Comparison of ENCODE assay signal across 1 cellular context in genomic region chr6:166333172-166333995, GRCh38.
TF ChIP-seq lines count a peak whose summit lies in the region.

No MANE protein-coding gene starts in this region.

TF ChIP-seq in GM23338, 12 proteins besides CTCF, POLR2A, EP300 and RAD21 (continued from another document):
- TF ChIP-seq NANOG (IDR thresholded peaks at IDR 0.05; ENCODE audit: borderline replicate concordance): no peak
- TF ChIP-seq EZH2phosphoT487 (IDR thresholded peaks at IDR 0.05; ENCODE audit: unreplicated experiment): no peak
- TF ChIP-seq REST (IDR thresholded peaks at IDR 0.05; ENCODE audit: unreplicated experiment): no peak
- no peak for TF ChIP-seq ETS1 (IDR thresholded peaks at IDR 0.05)
